20 cellular contexts compared by ENCODE assay signal in the genomic region with DNA sequence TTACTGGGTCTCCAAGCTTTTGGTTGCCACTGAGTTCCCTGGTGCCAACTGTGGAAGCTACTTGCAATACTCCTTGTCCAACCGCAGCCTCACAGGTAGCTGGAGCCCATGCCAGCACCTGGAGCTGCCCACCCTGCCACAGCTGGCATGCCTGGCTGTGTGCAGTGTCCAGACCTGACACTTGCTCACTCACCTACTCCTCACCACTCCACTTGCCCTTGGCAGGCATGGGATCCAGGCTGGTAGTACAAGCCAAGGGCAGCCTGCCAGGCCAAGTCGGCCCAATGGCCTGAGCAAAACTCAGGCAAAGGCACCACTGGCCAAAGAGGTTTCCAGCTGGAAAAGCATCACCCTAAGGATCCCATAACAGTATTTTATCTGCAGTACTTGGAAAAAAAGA.
DNase-seq lines count a peak whose midpoint lies in the region; ATAC-seq, FAIRE-seq and TF ChIP-seq lines count a peak whose summit lies in the region.
"Had no signal": no experiment of that assay in that cellular context is flagged by ENCODE, and none has a peak within 500 bp of the region (broad histone marks: within the 10 kb centered on the region; RNA-seq: fewer than 3 reads in every experiment).

No MANE protein-coding gene starts in this region.

- no peak overlapping the region for H3K9ac ChIP-seq in kidney (ENCODE audit: low read length in 2 of 2)

- H3K27ac ChIP-seq in right atrium auricular region (no peak overlapping the region), kidney (ENCODE audit: low read depth in 2 of 2, low read length in 2 of 2) (no peak overlapping the region), psoas muscle (no peak overlapping the region)

- H3K4me3 ChIP-seq in right atrium auricular region, result no peak overlapping the region
- no peak overlapping the region for H3K4me3 ChIP-seq in kidney (ENCODE audit: low read length in 2 of 2)
- no peak overlapping the region for H3K4me3 ChIP-seq in psoas muscle
- H3K4me3 ChIP-seq: HAP-1, K562 had no signal

- intact Hi-C loops in Right ventricle myocardium superior (cut with DNase I), result no loop called here
- intact Hi-C loops in kidney (cut with DNase I), result no loop called here
- intact Hi-C loops in psoas muscle (cut with DNase I), result no loop called here

- TF ChIP-seq CTCF in right atrium auricular region (IDR thresholded peaks at IDR 0.05), result no peak
- no peak for TF ChIP-seq CTCF in kidney (IDR thresholded peaks at IDR 0.05; ENCODE audit: borderline replicate concordance, extremely low read depth, insufficient read depth)
- no peak for TF ChIP-seq CTCF in psoas muscle (IDR thresholded peaks at IDR 0.05)

- 26 to 57% (median 38%) methylated on average over 2 of the region's 2 CpGs for WGBS in psoas muscle, 3 donors

- H3K4me1 ChIP-seq in right atrium auricular region (no peaks in the 10 kb centered on the region), kidney (ENCODE audit: control insufficient read depth in 1 of 2, insufficient read depth in 1 of 2, low read depth in 1 of 2, low read length in 2 of 2) (no peaks in the 10 kb centered on the region), psoas muscle (peaks cover 5% of the 10 kb centered on the region)

- H3K9me3 ChIP-seq in right atrium auricular region (no peaks in the 10 kb centered on the region), kidney (ENCODE audit: control insufficient read depth in 1 of 2, low read length in 2 of 2) (no peaks in the 10 kb centered on the region), psoas muscle (no peaks in the 10 kb centered on the region)

- H3K27me3 ChIP-seq in right atrium auricular region (no peaks in the 10 kb centered on the region), psoas muscle (ENCODE audit: insufficient read depth in 3 of 3, low read length in 2 of 3) (no peaks in the 10 kb centered on the region)

- FAIRE-seq in kidney (lab: Jason Lieb, UNC), result no peak
- FAIRE-seq: GM12891, K562 had no signal

- DNase-seq in Right ventricle myocardium superior (peak; percentile 71), right atrium auricular region (ENCODE audit: low spot score) (no peak), kidney (peak; percentile 49), psoas muscle (peak; percentile 14 to 57), HuH-7.5 (ENCODE audit: low spot score) (no peak), midbrain (lab: John Stamatoyannopoulos, UW) (no peak), SIG-M5 (lab: John Stamatoyannopoulos, UW) (no peak)
- no peak for DNase-seq in stimulated activated CD4-positive, alpha-beta T cell treated with anti-CD3 and anti-CD28 coated beads, Interleukin-2, amount 100 ng/mL, for 48 hours
- DNase-seq: 8988T; CD8-positive, alpha-beta T cell; MM.1S; NCI-H1048; NCI-H1417 treated with DMSO at 0.1 percent for 48 hours; NCI-H187; NCI-H526 treated with DMSO at 0.1 percent for 48 hours; OCI-M1; SHP77 treated with DMSO at 0.1 percent for 48 hours had no signal

- peak; percentile 97 for ATAC-seq in Right ventricle myocardium superior (ENCODE audit: poor library complexity)
- peak; percentile 65 to 81 (median 67) for ATAC-seq in psoas muscle
- ATAC-seq: CD8-positive, alpha-beta T cell; K562 had no signal

- no peaks in the 10 kb centered on the region for H3K36me3 ChIP-seq in right atrium auricular region
- H3K36me3 ChIP-seq in kidney (ENCODE audit: control insufficient read depth in 1 of 2, insufficient read depth in 2 of 2, low read length in 2 of 2), result no peaks in the 10 kb centered on the region
- H3K36me3 ChIP-seq in psoas muscle (ENCODE audit: insufficient read depth in 1 of 2, low read depth in 1 of 2), result no peaks in the 10 kb centered on the region
- H3K36me3 ChIP-seq: HAP-1 had no signal

Comparison
In these comparisons a context has a peak if more than half of its experiments do, and no peak if none do; other contexts are left out.
1. DNase-seq: peak in Right ventricle myocardium superior (single experiment), kidney (single experiment) and psoas muscle (2 of 2); none in right atrium auricular region (single experiment), HuH-7.5 (single experiment), midbrain (single experiment), stimulated activated CD4-positive, alpha-beta T cell treated with anti-CD3 and anti-CD28 coated beads, Interleukin-2, amount 100 ng/mL, for 48 hours (0 of 2) and SIG-M5 (single experiment).